Comparison of ENCODE assay signal across 8 cellular contexts in genomic region chr17:17681744-17682292, GRCh38. TPM values are rescaled to one million over a fixed set of nuclear protein-coding genes. Genes with fewer than 3 reads are reported as not detected.
DNase-seq lines count a peak whose midpoint lies in the region; ATAC-seq and TF ChIP-seq lines count a peak whose summit lies in the region.

No MANE protein-coding gene starts in this region.

- peak overlapping the region; percentile 87 for H3K4me3 Mint-ChIP-seq in activated CD4-positive, alpha-beta memory T cell treated with anti-CD3 and anti-CD28 coated beads for 36 hours
- H3K4me3 Mint-ChIP-seq in nephron: peak overlapping the region; percentile 86 to 91 (median 89)

- H3K36me3 ChIP-seq in esophagus (ENCODE audit: control insufficient read depth in 2 of 2, insufficient read depth in 2 of 2, low read length in 1 of 2) (no peaks in the 10 kb centered on the region), aorta (ENCODE audit: control insufficient read depth in 1 of 2, insufficient read depth in 2 of 2, low read length in 1 of 2) (no peaks in the 10 kb centered on the region)

- H3K4me1 Mint-ChIP-seq in activated CD4-positive, alpha-beta memory T cell treated with anti-CD3 and anti-CD28 coated beads for 36 hours (ENCODE audit: low read depth): peaks cover 21% of the 10 kb centered on the region
- peaks cover 42% of the 10 kb centered on the region for H3K4me1 Mint-ChIP-seq in nephron

- no peaks in the 10 kb centered on the region for H3K36me3 Mint-ChIP-seq in activated CD4-positive, alpha-beta memory T cell treated with anti-CD3 and anti-CD28 coated beads for 36 hours
- no peaks in the 10 kb centered on the region for H3K36me3 Mint-ChIP-seq in nephron (ENCODE audit: low read depth)

- H3K27ac ChIP-seq in esophagus (ENCODE audit: low read depth in 2 of 2, low read length in 1 of 2): peak overlapping the region; percentile 92 to 96
- peak overlapping the region; percentile 71 to 81 for H3K27ac ChIP-seq in aorta (ENCODE audit: low read depth in 1 of 2, low read length in 2 of 2)

- ATAC-seq in HG03565 (IDR thresholded peaks at IDR 0.05; ENCODE audit: unreplicated experiment): peak; percentile 23
- peak; percentile 11 for ATAC-seq in aorta (ENCODE audit: low FRiP score)

- H3K4me1 ChIP-seq in esophagus (ENCODE audit: control insufficient read depth in 2 of 2, insufficient read depth in 2 of 2, low read length in 1 of 2) (peaks cover 0 to 23% of the 10 kb centered on the region in 2 donors), aorta (ENCODE audit: control insufficient read depth in 1 of 2, insufficient read depth in 2 of 2, low read length in 2 of 2) (no peaks in the 10 kb centered on the region)

- no peaks in the 10 kb centered on the region for H3K27me3 ChIP-seq in esophagus (ENCODE audit: control insufficient read depth in 1 of 2, insufficient read depth in 2 of 2, low read length in 2 of 2)
- no peaks in the 10 kb centered on the region for H3K27me3 ChIP-seq in aorta (ENCODE audit: control insufficient read depth in 1 of 2, insufficient read depth in 2 of 2, low read length in 1 of 2)

- H3K9me3 ChIP-seq in esophagus (ENCODE audit: control insufficient read depth in 2 of 2, insufficient read depth in 1 of 2, low read depth in 1 of 2, low read length in 1 of 2): no peaks in the 10 kb centered on the region
- no peaks in the 10 kb centered on the region for H3K9me3 ChIP-seq in aorta (ENCODE audit: control insufficient read depth, low read length)

- WGBS in esophagus, 2 donors: 1 to 2% methylated on average over 41 to 68 of the region's 68 CpGs
- 1% methylated on average over 34 to 68 of the region's 68 CpGs for WGBS in aorta, 2 donors

- no peaks in the 10 kb centered on the region for H3K9me3 Mint-ChIP-seq in activated CD4-positive, alpha-beta memory T cell treated with anti-CD3 and anti-CD28 coated beads for 36 hours
- no peaks in the 10 kb centered on the region for H3K9me3 Mint-ChIP-seq in nephron

- DNase-seq in activated effector memory CD4-positive, alpha-beta T cell treated with anti-CD3 and anti-CD28 coated beads, Interleukin-2, amount 50 U/mL, for 16 hours: peak; percentile 78
- DNase-seq in activated effector memory CD4-positive, alpha-beta T cell treated with Interleukin-2 at 50 U/mL for 16 hours: no peak
- peak; percentile 43 for DNase-seq in activated CD4-positive, alpha-beta memory T cell treated with anti-CD3 and anti-CD28 coated beads for 36 hours
- peak; percentile 63 to 86 for DNase-seq in aorta
- no peak for DNase-seq in SHP77 treated with DMSO at 0.1 percent for 48 hours (lab: John Stamatoyannopoulos, UW)

- intact Hi-C loops in activated CD4-positive, alpha-beta memory T cell treated with anti-CD3 and anti-CD28 coated beads for 36 hours (cut with micrococcal nuclease): loop anchor here (1.0 to 5.0 kb wide), 7 partner anchors 70 to 357 kb away; partner anchors contain the start of genes ATPAF2, GID4 and SREBF1
- intact Hi-C loops in aorta (cut with DNase I): loop anchor here (1.0 to 10.0 kb wide), 8 partner anchors 40 to 351 kb away; no protein-coding TSS in a partner anchor

- no peak for TF ChIP-seq CTCF in nephron (IDR thresholded peaks at IDR 0.05; ENCODE audit: unreplicated experiment in 3 of 3)

- CTCF ChIA-PET in activated CD4-positive, alpha-beta memory T cell treated with anti-CD3 and anti-CD28 coated beads for 36 hours (lab: Charles Lee): interaction anchor here (0.8 to 3.6 kb wide), 15 partner anchors 9 to 352 kb away, joined by 3 to 19 read pairs (median 4); partner anchors contain the start of gene RASD1

- no peaks in the 10 kb centered on the region for H3K27me3 Mint-ChIP-seq in activated CD4-positive, alpha-beta memory T cell treated with anti-CD3 and anti-CD28 coated beads for 36 hours
- peaks cover 15% of the 10 kb centered on the region for H3K27me3 Mint-ChIP-seq in nephron (ENCODE audit: low read depth)

- H3K27ac Mint-ChIP-seq in activated CD4-positive, alpha-beta memory T cell treated with anti-CD3 and anti-CD28 coated beads for 36 hours: peak overlapping the region; percentile 78
- H3K27ac Mint-ChIP-seq in nephron: peak overlapping the region in 2 of 3 experiments; percentile 72 to 93

- H3K4me3 ChIP-seq in esophagus (ENCODE audit: low read depth in 1 of 2, low read length in 2 of 2): peak overlapping the region; percentile 71 to 78
- peak overlapping the region; percentile 62 to 94 for H3K4me3 ChIP-seq in aorta (ENCODE audit: low read length in 2 of 2)

- POLR2A ChIA-PET in activated CD4-positive, alpha-beta memory T cell treated with anti-CD3 and anti-CD28 coated beads for 36 hours (lab: Charles Lee): interaction anchor here (0.7 to 1.4 kb wide), 4 partner anchors 9 to 237 kb away, joined by 3 to 6 read pairs (median 4); no protein-coding TSS in a partner anchor

RNA-seq across cellular contexts. Expression of gene RAI1, which starts 0.6 kb away (rescaled TPM):
- 10 to 100 TPM; 10.5 to 11.0 TPM for total RNA-seq in activated CD4-positive, alpha-beta memory T cell treated with anti-CD3 and anti-CD28 coated beads for 36 hours
- polyA plus RNA-seq in esophagus (10 to 100 TPM; 10.7 to 14.4 TPM), aorta (1 to 10 TPM; 2.0 to 7.0 TPM)
- 10 to 100 TPM; 23.9 to 35.8 TPM for total RNA-seq in aorta

Comparison
In these comparisons a context has a peak if more than half of its experiments do, and no peak if none do; other contexts are left out.
1. DNase-seq: peak in activated effector memory CD4-positive, alpha-beta T cell treated with anti-CD3 and anti-CD28 coated beads, Interleukin-2, amount 50 U/mL, for 16 hours (single experiment), activated CD4-positive, alpha-beta memory T cell treated with anti-CD3 and anti-CD28 coated beads for 36 hours (single experiment) and aorta (2 of 2); none in activated effector memory CD4-positive, alpha-beta T cell treated with Interleukin-2 at 50 U/mL for 16 hours (single experiment) and SHP77 treated with DMSO at 0.1 percent for 48 hours (single experiment).